In the genomic region with DNA sequence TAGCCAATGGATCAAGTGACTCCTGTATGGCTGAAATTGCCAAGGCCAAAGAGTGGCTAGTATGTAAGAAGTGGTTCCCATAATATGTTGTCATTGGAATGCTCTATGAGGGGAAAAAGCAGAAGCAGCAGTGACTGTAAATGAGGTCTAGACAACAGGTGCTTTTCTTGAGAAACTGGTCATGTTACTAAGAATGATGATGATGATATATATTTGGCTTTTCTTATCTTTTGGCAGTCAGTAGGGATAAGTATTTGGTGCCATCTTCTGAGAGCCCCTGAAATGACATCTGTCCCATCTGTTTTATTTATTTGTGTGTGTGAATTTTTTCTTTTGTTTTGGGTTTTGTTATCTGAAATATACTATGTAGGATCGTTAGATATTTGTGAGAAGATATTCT, we compare ENCODE assay signal across 13 cellular contexts.
A peak's percentile ranks its signal among the peaks of the same experiment; 100 is the strongest.
DNase-seq lines count a peak whose midpoint lies in the region; ATAC-seq and TF ChIP-seq lines count a peak whose summit lies in the region.
"Had no signal": no experiment of that assay in that cellular context is flagged by ENCODE, and none has a peak within 500 bp of the region (broad histone marks: within the 10 kb centered on the region; RNA-seq: fewer than 3 reads in every experiment).

No MANE protein-coding gene starts in this region.

- H3K36me3 ChIP-seq in brain microvascular endothelial cell (replicated peaks), result no peaks in the 10 kb centered on the region

- H3K4me3 ChIP-seq in brain microvascular endothelial cell (ENCODE audit: low read depth, low read length), result no peak overlapping the region
- H3K4me3 ChIP-seq: BLaER1, mucosa of descending colon, testis had no signal

- in situ Hi-C loops in brain microvascular endothelial cell (cut with HindIII; ENCODE audit: low pct_ligation_motif_present, low sequenced_read_pairs), result no loop called here

- DNase-seq in NCI-H2171 treated with DMSO at 0.1 percent for 48 hours (lab: John Stamatoyannopoulos, UW) (peak; percentile 44), NCI-H2171 (lab: John Stamatoyannopoulos, UW) (no peak), LHCN-M2 (ENCODE audit: low read depth) (peak; percentile 85), brain microvascular endothelial cell (peak; percentile 2), renal cortical epithelial cell (ENCODE audit: low read depth) (peak; percentile 6), left lobe of liver (ENCODE audit: low spot score) (no peak)
- DNase-seq in stimulated activated CD4-positive, alpha-beta T cell treated with anti-CD3 and anti-CD28 coated beads, Interleukin-12 subunit alpha, Interleukin-12 subunit beta, amount 100 ng/mL, for 4 hours, result no peak
- DNase-seq: activated naive CD4-positive, alpha-beta T cell; mucosa of descending colon; NCI-H446 treated with DMSO at 0.1 percent for 48 hours; testis had no signal

- H3K27me3 ChIP-seq in brain microvascular endothelial cell (replicated peaks), result no peaks in the 10 kb centered on the region
- H3K27me3 ChIP-seq: BLaER1, testis had no signal

- no peak for ATAC-seq in left lobe of liver
- ATAC-seq in HG03342 (IDR thresholded peaks at IDR 0.05; ENCODE audit: unreplicated experiment), result no peak
- ATAC-seq: mucosa of descending colon had no signal

- H3K27ac ChIP-seq in brain microvascular endothelial cell, result no peak overlapping the region
- H3K27ac ChIP-seq: BLaER1, testis had no signal

- TF ChIP-seq CTCF in brain microvascular endothelial cell (IDR thresholded peaks at IDR 0.05; ENCODE audit: low read depth, low read length, missing control alignments), result peak; percentile 40

Comparison
In these comparisons a context has a peak if more than half of its experiments do, and no peak if none do; other contexts are left out.
1. DNase-seq: peak in NCI-H2171 treated with DMSO at 0.1 percent for 48 hours (single experiment), LHCN-M2 (single experiment), brain microvascular endothelial cell (single experiment) and renal cortical epithelial cell (single experiment); none in NCI-H2171 (single experiment), left lobe of liver (single experiment) and stimulated activated CD4-positive, alpha-beta T cell treated with anti-CD3 and anti-CD28 coated beads, Interleukin-12 subunit alpha, Interleukin-12 subunit beta, amount 100 ng/mL, for 4 hours (single experiment).